ENCODE assay signal across 13 cellular contexts in genomic region chr3:8506611-8507061, GRCh38. TPM values are rescaled to one million over a fixed set of nuclear protein-coding genes. Genes with fewer than 3 reads are reported as not detected.
A peak's percentile ranks its signal among the peaks of the same experiment; 100 is the strongest.
DNase-seq lines count a peak whose midpoint lies in the region; ATAC-seq and TF ChIP-seq lines count a peak whose summit lies in the region.
"Had no signal": no experiment of that assay in that cellular context is flagged by ENCODE, and none has a peak within 500 bp of the region (broad histone marks: within the 10 kb centered on the region; RNA-seq: fewer than 3 reads in every experiment).

No MANE protein-coding gene starts in this region.

- H3K27me3 ChIP-seq in cardiac muscle cell: no peaks in the 10 kb centered on the region
- H3K27me3 ChIP-seq in endodermal cell (ENCODE audit: control insufficient read depth, insufficient read depth, low read length, poor library complexity, severe bottlenecking): no peaks in the 10 kb centered on the region

- TF ChIP-seq CTCF in cardiac muscle cell (IDR thresholded peaks at IDR 0.05; ENCODE audit: low read depth, low read length): no peak
- TF ChIP-seq CTCF in endodermal cell (conservative IDR thresholded peaks at IDR 0.05): no peak

- intact Hi-C loops in cardiac septum (cut with DNase I): no loop called here

- peak overlapping the region; percentile 68 for H3K27ac ChIP-seq in cardiac muscle cell
- no peak overlapping the region for H3K27ac ChIP-seq in endodermal cell (ENCODE audit: low read depth, low read length)

- H3K36me3 Mint-ChIP-seq in endodermal cell (ENCODE audit: low read depth): peaks cover 15% of the 10 kb centered on the region

- H3K9me3 Mint-ChIP-seq in endodermal cell: no peaks in the 10 kb centered on the region
- H3K9me3 Mint-ChIP-seq: activated CD4-positive, alpha-beta T cell treated with anti-CD3 and anti-CD28 coated beads, Interleukin-2, amount 10 ng/mL, durations not matched to agents 7 days and 5 days; stimulated activated naive CD8-positive, alpha-beta T cell treated with anti-CD3 and anti-CD28 coated beads, Interleukin-15, Interleukin-2, amounts not matched to agents 100 ng/mL and 50 ng/mL, for 24 hours had no signal

- ATAC-seq in HG03108 (IDR thresholded peaks at IDR 0.05; ENCODE audit: unreplicated experiment) (no peak), GM19452 (IDR thresholded peaks at IDR 0.05; ENCODE audit: unreplicated experiment) (no peak)

- H3K4me1 ChIP-seq in cardiac muscle cell (ENCODE audit: low read depth) (peaks cover 16% of the 10 kb centered on the region), endodermal cell (ENCODE audit: control insufficient read depth, insufficient read depth, low read length) (peaks cover 44% of the 10 kb centered on the region)

- peaks cover 50% of the 10 kb centered on the region for H3K4me1 Mint-ChIP-seq in endodermal cell

- WGBS in endodermal cell (ENCODE audit: insufficient coverage in 1 of 2, insufficient read length in 1 of 2), 2 experiments: 87 to 100% methylated on average over 4 to 5 of the region's 5 CpGs

- DNase-seq in cardiac muscle cell (ENCODE audit: low read depth in 1 of 2, low spot score in 1 of 2) (no peak), cardiac septum (ENCODE audit: low spot score) (no peak), endodermal cell (no peak), myocyte (ENCODE audit: low read depth) (peak; percentile 68), NCI-H345 (lab: John Stamatoyannopoulos, UW) (no peak), epidermal melanocyte (ENCODE audit: insufficient read length, low spot score) (no peak)
- DNase-seq: activated CD4-positive, alpha-beta T cell treated with anti-CD3 and anti-CD28 coated beads, Interleukin-2, amount 10 ng/mL, durations not matched to agents 7 days and 5 days; activated effector memory CD4-positive, alpha-beta T cell treated with anti-CD3 and anti-CD28 coated beads, Interleukin-2, amount 50 U/mL, for 16 hours; NCI-H774; stimulated activated CD4-positive, alpha-beta T cell treated with anti-CD3 and anti-CD28 coated beads, Interleukin-4, amount 100 ng/mL, for 1 hour had no signal

- H3K4me3 ChIP-seq in cardiac muscle cell (no peak overlapping the region), endodermal cell (ENCODE audit: low read length) (peak overlapping the region; percentile 77)

- no peaks in the 10 kb centered on the region for H3K27me3 Mint-ChIP-seq in endodermal cell (ENCODE audit: insufficient read depth)

- H3K4me3 Mint-ChIP-seq in endodermal cell: no peak overlapping the region
- H3K4me3 Mint-ChIP-seq: activated CD4-positive, alpha-beta T cell treated with anti-CD3 and anti-CD28 coated beads, Interleukin-2, amount 10 ng/mL, durations not matched to agents 7 days and 5 days; stimulated activated naive CD8-positive, alpha-beta T cell treated with anti-CD3 and anti-CD28 coated beads, Interleukin-15, Interleukin-2, amounts not matched to agents 100 ng/mL and 50 ng/mL, for 24 hours had no signal

- H3K36me3 ChIP-seq in cardiac muscle cell: no peaks in the 10 kb centered on the region
- peaks cover 76% of the 10 kb centered on the region for H3K36me3 ChIP-seq in endodermal cell (ENCODE audit: control insufficient read depth, insufficient read depth, low read length)

- H3K9me3 ChIP-seq in cardiac muscle cell (ENCODE audit: low read depth) (no peaks in the 10 kb centered on the region), endodermal cell (ENCODE audit: control insufficient read depth, low read length) (no peaks in the 10 kb centered on the region)

- H3K27ac Mint-ChIP-seq in endodermal cell: no peak overlapping the region
- H3K27ac Mint-ChIP-seq: activated CD4-positive, alpha-beta T cell treated with anti-CD3 and anti-CD28 coated beads, Interleukin-2, amount 10 ng/mL, durations not matched to agents 7 days and 5 days; stimulated activated naive CD8-positive, alpha-beta T cell treated with anti-CD3 and anti-CD28 coated beads, Interleukin-15, Interleukin-2, amounts not matched to agents 100 ng/mL and 50 ng/mL, for 24 hours had no signal

- no peak overlapping the region for H3K9ac ChIP-seq in endodermal cell (ENCODE audit: extremely low read depth, low read length, poor library complexity, severe bottlenecking)

RNA-seq across cellular contexts. Expression of gene LMCD1, which starts 5.0 kb away (rescaled TPM):
- 27.7 and 33.0 TPM in 2 replicates for total RNA-seq in cardiac muscle cell
- polyA plus RNA-seq in cardiac muscle cell: 18.6 and 22.9 TPM in 2 replicates
- 57.6 TPM for total RNA-seq in cardiac septum
- total RNA-seq in endodermal cell: 10 to 100 TPM; 20.7 to 35.7 TPM
- 32.7 TPM for polyA plus RNA-seq in endodermal cell (2013, experiment 1 of 2)
- polyA plus RNA-seq in endodermal cell (2013, experiment 2 of 2): 42.3 TPM
- 21.9 and 24.9 TPM in 2 replicates for total RNA-seq in myocyte
- polyA plus RNA-seq in myocyte (2012): 363 TPM
